In genomic region chr17:55284001-55284884, GRCh38 we compare ENCODE assay signal across 1 cellular context.
TF ChIP-seq lines count a peak whose summit lies in the region.

No MANE protein-coding gene starts in this region.

TF ChIP-seq in HepG2, 621 proteins besides CTCF, POLR2A, EP300 and RAD21 (continued from another document and continues in another):
- TF ChIP-seq AKNA (CRISPR knock-in tag; IDR thresholded peaks at IDR 0.05; ENCODE audit: borderline replicate concordance) (peak; percentile 50; the same call in 1 of the 2 replicates), ZNF124 (CRISPR knock-in tag; IDR thresholded peaks at IDR 0.05) (peak; percentile 55; the same call in 1 of the 2 replicates), ARNT (IDR thresholded peaks at IDR 0.05) (no peak), ZNF230 (CRISPR knock-in tag; IDR thresholded peaks at IDR 0.05) (no peak), GTF3A (CRISPR knock-in tag; conservative IDR thresholded peaks at IDR 0.05) (no peak; the same call in 1 of the 2 replicates), CENPX (CRISPR knock-in tag; IDR thresholded peaks at IDR 0.05) (no peak), PCBP2 (optimal IDR thresholded peaks at IDR 0.05; ENCODE audit: low read depth, low read length, poor library complexity, severe bottlenecking) (no peak), PAX8 (CRISPR knock-in tag; IDR thresholded peaks at IDR 0.05; ENCODE audit: borderline replicate concordance) (no peak; the same call in 1 of the 2 replicates), MAFG (CRISPR knock-in tag; IDR thresholded peaks at IDR 0.05) (no peak), ZNF788 (CRISPR knock-in tag; IDR thresholded peaks at IDR 0.05; ENCODE audit: borderline replicate concordance) (peak; percentile 95; the same call in 1 of the 2 replicates), ZSCAN12 (CRISPR knock-in tag; IDR thresholded peaks at IDR 0.05) (no peak), CEBPZ (IDR thresholded peaks at IDR 0.05; ENCODE audit: low read length) (no peak), BCL3 (CRISPR knock-in tag; IDR thresholded peaks at IDR 0.05) (peak; percentile 68; the same call in 1 of the 2 replicates), HMG20B (CRISPR knock-in tag; conservative IDR thresholded peaks at IDR 0.05) (peak; percentile 79), ZNF510 (CRISPR knock-in tag; IDR thresholded peaks at IDR 0.05; ENCODE audit: low read depth) (peak; percentile 77; the same call in 1 of the 2 replicates), AGO2 (optimal IDR thresholded peaks at IDR 0.05; ENCODE audit: low read depth, low read length) (peak; percentile 24), ERF (CRISPR knock-in tag; IDR thresholded peaks at IDR 0.05) (peak; percentile 95), XRCC5 (optimal IDR thresholded peaks at IDR 0.05; ENCODE audit: low read length) (peak; percentile 64), ZNF207 (IDR thresholded peaks at IDR 0.05; ENCODE audit: borderline replicate concordance) (no peak), TRIM24 (CRISPR knock-in tag; IDR thresholded peaks at IDR 0.05) (no peak), ZNF580 (CRISPR knock-in tag; IDR thresholded peaks at IDR 0.05; ENCODE audit: borderline replicate concordance, low read depth) (peak; percentile 91; the same call in 1 of the 2 replicates), ZKSCAN8 (CRISPR knock-in tag; IDR thresholded peaks at IDR 0.05; ENCODE audit: borderline replicate concordance) (peak; percentile 97), TERF1 (CRISPR knock-in tag; IDR thresholded peaks at IDR 0.05) (no peak), RXRA (CRISPR knock-in tag; IDR thresholded peaks at IDR 0.05) (peak; percentile 89; the same call in 1 of the 2 replicates), FIP1L1 (IDR thresholded peaks at IDR 0.05; ENCODE audit: borderline replicate concordance, insufficient read depth, low read depth, low read length) (no peak), GRHL1 (CRISPR knock-in tag; conservative IDR thresholded peaks at IDR 0.05) (no peak), ZNF615 (CRISPR knock-in tag; IDR thresholded peaks at IDR 0.05; ENCODE audit: borderline replicate concordance) (0 out of 2 replicates have a peak, but pooled peaks have one; percentile 70), MZF1 (CRISPR knock-in tag; IDR thresholded peaks at IDR 0.05; ENCODE audit: borderline replicate concordance) (no peak; the same call in 1 of the 2 replicates), ZNF562 (CRISPR knock-in tag; IDR thresholded peaks at IDR 0.05; ENCODE audit: borderline replicate concordance) (peak; percentile 38; the same call in 1 of the 2 replicates), ZNF800 (CRISPR knock-in tag; IDR thresholded peaks at IDR 0.05) (no peak), MBD4 (IDR thresholded peaks at IDR 0.05; ENCODE audit: borderline replicate concordance, low read length) (no peak; the same call in none of the 2 replicates), KDM4B (CRISPR knock-in tag; IDR thresholded peaks at IDR 0.05) (peak; percentile 94), ARID2 (CRISPR knock-in tag; IDR thresholded peaks at IDR 0.05; ENCODE audit: borderline replicate concordance) (peak; percentile 97), ATF7 (IDR thresholded peaks at IDR 0.05) (no peak), ATF7 (CRISPR knock-in tag; IDR thresholded peaks at IDR 0.05) (peak; percentile 78; the same call in 1 of the 2 replicates), SP140L (CRISPR knock-in tag; IDR thresholded peaks at IDR 0.05; ENCODE audit: borderline replicate concordance) (no peak; the same call in 1 of the 2 replicates), SNAPC5 (CRISPR knock-in tag; IDR thresholded peaks at IDR 0.05; ENCODE audit: borderline replicate concordance) (no peak), ZNF749 (CRISPR knock-in tag; IDR thresholded peaks at IDR 0.05; ENCODE audit: borderline replicate concordance) (peak; percentile 71; the same call in 1 of the 2 replicates), GPBP1L1 (CRISPR knock-in tag; IDR thresholded peaks at IDR 0.05) (no peak), MEF2D (CRISPR knock-in tag; IDR thresholded peaks at IDR 0.05) (peak; percentile 97), FLYWCH1 (CRISPR knock-in tag; IDR thresholded peaks at IDR 0.05) (no peak), ZNF713 (CRISPR knock-in tag; IDR thresholded peaks at IDR 0.05) (no peak), MLX (CRISPR knock-in tag; IDR thresholded peaks at IDR 0.05) (peak; percentile 92), ZBTB21 (CRISPR knock-in tag; IDR thresholded peaks at IDR 0.05) (no peak), ZNF556 (CRISPR knock-in tag; IDR thresholded peaks at IDR 0.05; ENCODE audit: borderline replicate concordance) (peak; percentile 37; the same call in 1 of the 2 replicates), ZNF777 (CRISPR knock-in tag; IDR thresholded peaks at IDR 0.05) (no peak), HMGA1 (CRISPR knock-in tag; conservative IDR thresholded peaks at IDR 0.05) (no peak), FOXK2 (IDR thresholded peaks at IDR 0.05) (peak; percentile 28; the same call in 1 of the 2 replicates), THAP11 (CRISPR knock-in tag; IDR thresholded peaks at IDR 0.05) (peak; percentile 65; the same call in 1 of the 2 replicates)
